In genomic region chr7:70612811-70613210, GRCh38 we compare ENCODE assay signal across 15 cellular contexts.
DNase-seq lines count a peak whose midpoint lies in the region; ATAC-seq, FAIRE-seq and TF ChIP-seq lines count a peak whose summit lies in the region.
"Had no signal": no experiment of that assay in that cellular context is flagged by ENCODE, and none has a peak within 500 bp of the region (broad histone marks: within the 10 kb centered on the region; RNA-seq: fewer than 3 reads in every experiment).

No MANE protein-coding gene starts in this region.

- no peaks in the 10 kb centered on the region for H3K9me3 ChIP-seq in GM12878 (replicated peaks; ENCODE audit: control insufficient read depth, insufficient read depth, low read length)
- H3K9me3 ChIP-seq: SJSA1 had no signal

- H3K4me2 ChIP-seq in GM12878 (ENCODE audit: control insufficient read depth, insufficient read depth): no peak overlapping the region

- TF ChIP-seq CTCF in GM12878 (IDR thresholded peaks at IDR 0.05 in 2 of 3, conservative IDR thresholded peaks at IDR 0.05 in 1 of 3; ENCODE audit: control insufficient read depth in 2 of 3, extremely low read depth in 1 of 3, insufficient read depth in 1 of 3, low read depth in 3 of 3, low read length in 3 of 3): no peak

- DNase-seq in NCI-H1436 (lab: John Stamatoyannopoulos, UW) (peak; percentile 45), NCI-H1436 treated with DMSO at 0.1 percent for 48 hours (lab: John Stamatoyannopoulos, UW) (no peak), NCI-H2081 (lab: John Stamatoyannopoulos, UW) (peak; percentile 62 to 92), GM12878 (ENCODE audit: low read depth, low spot score) (no peak), retina (peak; percentile 90), COLO668 (lab: John Stamatoyannopoulos, UW; ENCODE audit: unreplicated experiment) (no peak)
- DNase-seq in activated CD4-positive, CD25-positive, alpha-beta regulatory T cell (lab: John Stamatoyannopoulos, UW): no peak
- DNase-seq: H9, NCI-H2029, NCI-H446 treated with DMSO at 0.1 percent for 48 hours, RPMI8226, SW 1271 had no signal

- no peak for TF ChIP-seq EP300 in GM12878 (IDR thresholded peaks at IDR 0.05; ENCODE audit: borderline replicate concordance in 1 of 2, control insufficient read depth in 1 of 2, low read depth in 2 of 2, low read length in 2 of 2)

- RAD21 ChIA-PET in GM12878 (lab: Charles Lee; ENCODE audit: unreplicated experiment): no interaction called here

- H3K79me2 ChIP-seq in GM12878 (ENCODE audit: control insufficient read depth, insufficient read depth, low read length): no peaks in the 10 kb centered on the region

- no peak for TF ChIP-seq RAD21 in GM12878 (IDR thresholded peaks at IDR 0.05; ENCODE audit: insufficient read depth, low read depth, low read length)

- H2AFZ ChIP-seq in GM12878 (ENCODE audit: control insufficient read depth, low read depth, low read length): no peak overlapping the region

- H3K4me1 ChIP-seq in GM12878 (ENCODE audit: control insufficient read depth, insufficient read depth, low read length): no peaks in the 10 kb centered on the region
- H3K4me1 ChIP-seq: SJSA1 had no signal

- intact Hi-C loops in GM12878 (cut with micrococcal nuclease; ENCODE audit: unreplicated experiment): no loop called here

- in situ Hi-C loops in GM12878 (cut with MboI): no loop called here

- ATAC-seq in GM12878 (no peak), HG02852 (IDR thresholded peaks at IDR 0.05; ENCODE audit: unreplicated experiment) (no peak)

- peak; percentile 18 for FAIRE-seq in GM12878 (lab: Jason Lieb, UNC)

- POLR2A ChIA-PET in GM12878 (lab: Charles Lee): no interaction called here

- no peak overlapping the region for H3K27ac ChIP-seq in GM12878 (ENCODE audit: control insufficient read depth, insufficient read depth)
- H3K27ac ChIP-seq: SJSA1 had no signal

- H3K4me3 ChIP-seq in GM12878: no peak overlapping the region
- H3K4me3 ChIP-seq: BLaER1 treated with 17β-estradiol and CSF1 and Interleukin-3, amounts not matched to agents 10 nM and 100 nM; SJSA1 had no signal

- SMC1A ChIA-PET in GM12878 (lab: Charles Lee; ENCODE audit: uncharacterized antibody, unreplicated experiment): interaction anchor here (2.1 kb wide), 1 partner anchor 85 kb away, joined by 5 read pairs; no protein-coding TSS in a partner anchor

- H4K20me1 ChIP-seq in GM12878 (ENCODE audit: control insufficient read depth, insufficient read depth): no peaks in the 10 kb centered on the region

- 73% methylated on average over 5 of the region's 5 CpGs for WGBS in GM12878 (ENCODE audit: insufficient coverage, insufficient replicate concordance, low lambda C conversion rate, missing lambda C conversion rate)

- no peak for TF ChIP-seq POLR2A in GM12878 (IDR thresholded peaks at IDR 0.05; ENCODE audit: low read depth, low read length)

- H3K36me3 ChIP-seq in GM12878 (ENCODE audit: control insufficient read depth in 2 of 2, insufficient read depth in 2 of 2, low read length in 1 of 2): no peaks in the 10 kb centered on the region
- H3K36me3 ChIP-seq: SJSA1 had no signal

- H3K9ac ChIP-seq in GM12878 (ENCODE audit: control insufficient read depth, insufficient read depth, low read length): no peak overlapping the region
- H3K9ac ChIP-seq: BLaER1 treated with 17β-estradiol and CSF1 and Interleukin-3, amounts not matched to agents 10 nM and 100 nM had no signal

- BruUV-seq in GM12878 (replicated peaks; lab: Mats Ljungman, UMichigan): no TSS peak

- no peaks in the 10 kb centered on the region for H3K27me3 ChIP-seq in GM12878 (replicated peaks in 1 of 2; ENCODE audit: control insufficient read depth in 2 of 2, insufficient read depth in 2 of 2, low read length in 1 of 2)
- H3K27me3 ChIP-seq: BLaER1 treated with 17β-estradiol and CSF1 and Interleukin-3, amounts not matched to agents 10 nM and 100 nM; SJSA1 had no signal

- CTCF ChIA-PET in GM12878 (lab: Yijun Ruan, JAX): no interaction called here

TF ChIP-seq in GM12878, 131 proteins besides CTCF, POLR2A, EP300 and RAD21:
- TF ChIP-seq, protein P1, sequence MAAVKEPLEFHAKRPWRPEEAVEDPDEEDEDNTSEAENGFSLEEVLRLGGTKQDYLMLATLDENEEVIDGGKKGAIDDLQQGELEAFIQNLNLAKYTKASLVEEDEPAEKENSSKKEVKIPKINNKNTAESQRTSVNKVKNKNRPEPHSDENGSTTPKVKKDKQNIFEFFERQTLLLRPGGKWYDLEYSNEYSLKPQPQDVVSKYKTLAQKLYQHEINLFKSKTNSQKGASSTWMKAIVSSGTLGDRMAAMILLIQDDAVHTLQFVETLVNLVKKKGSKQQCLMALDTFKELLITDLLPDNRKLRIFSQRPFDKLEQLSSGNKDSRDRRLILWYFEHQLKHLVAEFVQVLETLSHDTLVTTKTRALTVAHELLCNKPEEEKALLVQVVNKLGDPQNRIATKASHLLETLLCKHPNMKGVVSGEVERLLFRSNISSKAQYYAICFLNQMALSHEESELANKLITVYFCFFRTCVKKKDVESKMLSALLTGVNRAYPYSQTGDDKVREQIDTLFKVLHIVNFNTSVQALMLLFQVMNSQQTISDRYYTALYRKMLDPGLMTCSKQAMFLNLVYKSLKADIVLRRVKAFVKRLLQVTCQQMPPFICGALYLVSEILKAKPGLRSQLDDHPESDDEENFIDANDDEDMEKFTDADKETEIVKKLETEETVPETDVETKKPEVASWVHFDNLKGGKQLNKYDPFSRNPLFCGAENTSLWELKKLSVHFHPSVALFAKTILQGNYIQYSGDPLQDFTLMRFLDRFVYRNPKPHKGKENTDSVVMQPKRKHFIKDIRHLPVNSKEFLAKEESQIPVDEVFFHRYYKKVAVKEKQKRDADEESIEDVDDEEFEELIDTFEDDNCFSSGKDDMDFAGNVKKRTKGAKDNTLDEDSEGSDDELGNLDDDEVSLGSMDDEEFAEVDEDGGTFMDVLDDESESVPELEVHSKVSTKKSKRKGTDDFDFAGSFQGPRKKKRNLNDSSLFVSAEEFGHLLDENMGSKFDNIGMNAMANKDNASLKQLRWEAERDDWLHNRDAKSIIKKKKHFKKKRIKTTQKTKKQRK (IDR thresholded peaks at IDR 0.05; ENCODE audit: low read depth, low read length): no peak
- TF ChIP-seq CEBPB (IDR thresholded peaks at IDR 0.05; ENCODE audit: borderline replicate concordance in 1 of 2, low read depth in 2 of 2, low read length in 2 of 2): no peak
TF ChIP-seq in GM12878: peak in this region for 0.

Comparison
In these comparisons a context has a peak if more than half of its experiments do, and no peak if none do; other contexts are left out.
1. DNase-seq: peak in NCI-H1436 (single experiment), NCI-H2081 (2 of 2) and retina (single experiment); none in NCI-H1436 treated with DMSO at 0.1 percent for 48 hours (single experiment), GM12878 (single experiment), activated CD4-positive, CD25-positive, alpha-beta regulatory T cell (0 of 4) and COLO668 (single experiment).